In the genomic region with DNA sequence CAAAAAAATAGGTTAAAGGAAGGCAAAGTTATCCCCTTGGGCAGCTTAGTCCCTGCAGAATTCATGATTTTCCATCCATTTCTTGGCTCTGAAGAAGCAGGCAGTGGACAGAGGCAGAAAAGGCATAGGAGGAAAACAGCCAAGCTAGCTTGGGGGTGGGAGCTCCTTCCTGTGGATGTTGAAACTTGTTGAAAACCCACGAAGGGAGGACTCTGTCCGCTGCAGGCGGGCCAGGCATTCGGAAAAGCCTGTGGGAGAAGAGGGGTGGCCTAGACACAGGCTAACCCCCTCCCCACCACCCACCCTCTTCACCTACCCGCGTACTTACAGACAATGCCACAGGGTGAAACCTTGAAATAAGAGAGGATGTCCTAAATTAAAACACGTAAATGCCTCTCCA, we compare ENCODE assay signal across 18 cellular contexts.
DNase-seq lines count a peak whose midpoint lies in the region; TF ChIP-seq lines count a peak whose summit lies in the region.
"Had no signal": no experiment of that assay in that cellular context is flagged by ENCODE, and none has a peak within 500 bp of the region (broad histone marks: within the 10 kb centered on the region; RNA-seq: fewer than 3 reads in every experiment).

No MANE protein-coding gene starts in this region.

- DNase-seq in NCI-H226 (peak; percentile 41), endodermal cell (no peak), HuH-7 (ENCODE audit: low spot score) (no peak), SKM-1 (lab: John Stamatoyannopoulos, UW; ENCODE audit: unreplicated experiment) (no peak), SK-N-DZ (ENCODE audit: low spot score) (no peak), NCI-H2227 treated with DMSO at 0.1 percent for 48 hours (lab: John Stamatoyannopoulos, UW) (no peak)
- DNase-seq: activated B cell treated with CpG ODN at 0.5 μM for 24 hours; activated effector memory CD4-positive, alpha-beta T cell treated with Interleukin-2 at 50 U/mL for 16 hours; dermis blood vessel endothelial cell; lower lobe of right lung; naive thymus-derived CD4-positive, alpha-beta T cell; NCI-H1417 treated with DMSO at 0.1 percent for 48 hours; NK-92 treated with Interleukin-12 subunit alpha and Interleukin-12 subunit beta, amount 100 ng/mL, for 24 hours; T-helper 1 cell had no signal

- H3K27me3 ChIP-seq in endodermal cell (ENCODE audit: control insufficient read depth, insufficient read depth, low read length, poor library complexity, severe bottlenecking), result no peaks in the 10 kb centered on the region

- no peak overlapping the region for H3K4me3 ChIP-seq in endodermal cell (ENCODE audit: low read length)
- H3K4me3 ChIP-seq: lower lobe of right lung had no signal

- no peak overlapping the region for H3K4me3 Mint-ChIP-seq in endodermal cell
- H3K4me3 Mint-ChIP-seq in nephron, result peak overlapping the region in 2 of 3 experiments; percentile 46 to 64
- H3K4me3 Mint-ChIP-seq: activated B cell treated with CpG ODN at 0.5 μM for 24 hours; naive thymus-derived CD4-positive, alpha-beta T cell; stimulated activated naive CD8-positive, alpha-beta T cell treated with anti-CD3 and anti-CD28 coated beads, Interleukin-15, amount 100 ng/mL, for 72 hours had no signal

- H3K36me3 ChIP-seq in ES-I3 (ENCODE audit: insufficient read depth, low read length) (peaks cover 10% of the 10 kb centered on the region), endodermal cell (ENCODE audit: control insufficient read depth, insufficient read depth, low read length) (peaks cover 52% of the 10 kb centered on the region)

- H3K9me3 Mint-ChIP-seq in endodermal cell, result peaks cover 7% of the 10 kb centered on the region
- H3K9me3 Mint-ChIP-seq in nephron, result peaks cover 6% of the 10 kb centered on the region
- H3K9me3 Mint-ChIP-seq: activated B cell treated with CpG ODN at 0.5 μM for 24 hours had no signal

- peaks cover 44% of the 10 kb centered on the region for H3K4me1 ChIP-seq in ES-I3 (ENCODE audit: insufficient read depth, low read length)
- H3K4me1 ChIP-seq in endodermal cell (ENCODE audit: control insufficient read depth, insufficient read depth, low read length), result peaks cover 5% of the 10 kb centered on the region

- H3K9me3 ChIP-seq in ES-I3 (ENCODE audit: control insufficient read depth, insufficient read depth, low read length), result 0 out of 2 replicates have a peak, but pooled peaks cover 2% of the 10 kb centered on the region
- H3K9me3 ChIP-seq in endodermal cell (ENCODE audit: control insufficient read depth, low read length), result peaks cover 13% of the 10 kb centered on the region
- H3K9me3 ChIP-seq: lower lobe of right lung had no signal

- H3K36me3 Mint-ChIP-seq in endodermal cell (ENCODE audit: low read depth) (peaks cover 56% of the 10 kb centered on the region), nephron (ENCODE audit: low read depth) (peaks cover 70% of the 10 kb centered on the region)

- H3K27ac ChIP-seq in endodermal cell (ENCODE audit: low read depth, low read length), result peak overlapping the region; percentile 36
- H3K27ac ChIP-seq: HL-60 had no signal

- H3K27ac Mint-ChIP-seq in endodermal cell (peak overlapping the region; percentile 82), nephron (peak overlapping the region; percentile 91 to 96 (median 95))
- H3K27ac Mint-ChIP-seq: activated B cell treated with CpG ODN at 0.5 μM for 24 hours; naive thymus-derived CD4-positive, alpha-beta T cell; stimulated activated naive CD8-positive, alpha-beta T cell treated with anti-CD3 and anti-CD28 coated beads, Interleukin-15, amount 100 ng/mL, for 72 hours had no signal

- peaks cover 43% of the 10 kb centered on the region for H3K4me1 Mint-ChIP-seq in endodermal cell
- peaks cover 75% of the 10 kb centered on the region for H3K4me1 Mint-ChIP-seq in nephron
- H3K4me1 Mint-ChIP-seq: activated B cell treated with CpG ODN at 0.5 μM for 24 hours; naive thymus-derived CD4-positive, alpha-beta T cell had no signal

- H3K9ac ChIP-seq in ES-I3 (ENCODE audit: low read depth, low read length) (peak overlapping the region; percentile 30; the same call in 1 of the 2 replicates), endodermal cell (ENCODE audit: extremely low read depth, low read length, poor library complexity, severe bottlenecking) (no peak overlapping the region)

- H3K27me3 Mint-ChIP-seq in endodermal cell (ENCODE audit: insufficient read depth), result no peaks in the 10 kb centered on the region
- no peaks in the 10 kb centered on the region for H3K27me3 Mint-ChIP-seq in nephron (ENCODE audit: low read depth)

- no peak for TF ChIP-seq CTCF in endodermal cell (conservative IDR thresholded peaks at IDR 0.05)
- TF ChIP-seq CTCF in nephron (IDR thresholded peaks at IDR 0.05; ENCODE audit: unreplicated experiment in 3 of 3), result no peak

- WGBS in endodermal cell (ENCODE audit: insufficient coverage in 1 of 2, insufficient read length in 1 of 2), 2 experiments, result 61 to 82% methylated on average over 2 to 7 of the region's 7 CpGs
